ENCODE assay signal across 9 cellular contexts in genomic region chr11:73931951-73932350, GRCh38. TPM values are rescaled to one million over a fixed set of nuclear protein-coding genes. Genes with fewer than 3 reads are reported as not detected.
"Had no signal": no experiment of that assay in that cellular context is flagged by ENCODE, and none has a peak within 500 bp of the region (broad histone marks: within the 10 kb centered on the region; RNA-seq: fewer than 3 reads in every experiment).

No MANE protein-coding gene starts in this region.

- H3K36me3 ChIP-seq: SJSA1 had no signal

- DNase-seq: NCI-H774, Right ventricle myocardium superior had no signal

- H3K9me3 ChIP-seq: Peyer's patch, SJSA1, SK-N-SH had no signal

- H3K27ac ChIP-seq: KMS-11, Peyer's patch, SJSA1 had no signal

- H3K4me1 ChIP-seq: Peyer's patch, SJSA1 had no signal

- H3K27me3 ChIP-seq: Peyer's patch, SJSA1 had no signal

- H3K4me3 ChIP-seq: Peyer's patch, SJSA1 had no signal

RNA-seq across cellular contexts. Expression of gene DNAJB13, which starts 18.9 kb away (rescaled TPM):
- total RNA-seq: LHCN-M2, NCI-H460, Right ventricle myocardium superior, SJSA1 had no signal

RNA-seq across cellular contexts. Expression of gene UCP2, which starts 50.7 kb away (rescaled TPM):
- total RNA-seq: MCF 10A had no signal
